19 cellular contexts compared by ENCODE assay signal in genomic region chr20:4861961-4862360, GRCh38. TPM values are rescaled to one million over a fixed set of nuclear protein-coding genes. Genes with fewer than 3 reads are reported as not detected.
A peak's percentile ranks its signal among the peaks of the same experiment; 100 is the strongest.
DNase-seq lines count a peak whose midpoint lies in the region; ATAC-seq, FAIRE-seq and TF ChIP-seq lines count a peak whose summit lies in the region.
"Had no signal": no experiment of that assay in that cellular context is flagged by ENCODE, and none has a peak within 500 bp of the region (broad histone marks: within the 10 kb centered on the region; RNA-seq: fewer than 3 reads in every experiment).

No MANE protein-coding gene starts in this region.

- H3K79me2 ChIP-seq in GM12878 (ENCODE audit: control insufficient read depth, insufficient read depth, low read length) = no peaks in the 10 kb centered on the region

- no peak overlapping the region for H3K9ac ChIP-seq in GM12878 (ENCODE audit: control insufficient read depth, insufficient read depth, low read length)

- no peak overlapping the region for H3K4me3 Mint-ChIP-seq in activated CD4-positive, alpha-beta T cell treated with anti-CD3 and anti-CD28 coated beads, Interleukin-2, amount 10 ng/mL, durations not matched to agents 24 days and 14 days
- H3K4me3 Mint-ChIP-seq in osteocyte (ENCODE audit: unreplicated experiment) = no peak overlapping the region
- H3K4me3 Mint-ChIP-seq: CD14-positive monocyte; CD4-positive, alpha-beta memory T cell had no signal

- FAIRE-seq in GM12878 (lab: Jason Lieb, UNC) = no peak
- FAIRE-seq: A549, H1, K562 had no signal

- DNase-seq in activated CD4-positive, alpha-beta T cell treated with anti-CD3 and anti-CD28 coated beads, Interleukin-2, amount 10 ng/mL, durations not matched to agents 24 days and 14 days = no peak
- no peak for DNase-seq in activated CD4-positive, alpha-beta T cell treated with anti-CD3 and anti-CD28 coated beads for 4 hours
- DNase-seq in GM12878 (ENCODE audit: low read depth, low spot score) (no peak), osteocyte (ENCODE audit: extremely low spot score, unreplicated experiment) (peak; percentile 67), kidney glomerular epithelial cell (lab: John Stamatoyannopoulos, UW) (no peak), foreskin keratinocyte (no peak), NCI-H748 (lab: John Stamatoyannopoulos, UW; ENCODE audit: unreplicated experiment) (no peak)
- DNase-seq: AML-193; CD4-positive, alpha-beta memory T cell; DMS153; DMS79; GDM1 had no signal

- CTCF ChIA-PET in HEK293 (lab: Yijun Ruan, JAX) (interaction anchor here (0.6 kb wide), 1 partner anchor 1223 kb away, joined by 3 read pairs; no protein-coding TSS in a partner anchor), GM12878 (lab: Yijun Ruan, JAX) (no interaction called here)

- SMC1A ChIA-PET in GM12878 (lab: Charles Lee; ENCODE audit: uncharacterized antibody, unreplicated experiment) = no interaction called here

- H3K9me3 Mint-ChIP-seq in activated CD4-positive, alpha-beta T cell treated with anti-CD3 and anti-CD28 coated beads, Interleukin-2, amount 10 ng/mL, durations not matched to agents 24 days and 14 days = no peaks in the 10 kb centered on the region
- no peaks in the 10 kb centered on the region for H3K9me3 Mint-ChIP-seq in osteocyte (ENCODE audit: unreplicated experiment)
- H3K9me3 Mint-ChIP-seq: CD14-positive monocyte; CD4-positive, alpha-beta memory T cell had no signal

- H3K9me3 ChIP-seq in HEK293 (ENCODE audit: control insufficient read depth, insufficient read depth, low read depth, low read length) (no peaks in the 10 kb centered on the region), GM12878 (replicated peaks; ENCODE audit: control insufficient read depth, insufficient read depth, low read length) (no peaks in the 10 kb centered on the region)
- H3K9me3 ChIP-seq: A549, HAP-1 had no signal

- no peak overlapping the region for H3K4me2 ChIP-seq in GM12878 (ENCODE audit: control insufficient read depth, insufficient read depth)
- H3K4me2 ChIP-seq: A549 had no signal

- no peaks in the 10 kb centered on the region for H4K20me1 ChIP-seq in GM12878 (ENCODE audit: control insufficient read depth, insufficient read depth)

- TF ChIP-seq CTCF in HEK293 (tag by site-specific recombination; IDR thresholded peaks at IDR 0.05) = no peak
- no peak for TF ChIP-seq CTCF in GM12878 (IDR thresholded peaks at IDR 0.05 in 2 of 3, conservative IDR thresholded peaks at IDR 0.05 in 1 of 3; ENCODE audit: control insufficient read depth in 2 of 3, extremely low read depth in 1 of 3, insufficient read depth in 1 of 3, low read depth in 3 of 3, low read length in 3 of 3)
- TF ChIP-seq CTCF in osteocyte (IDR thresholded peaks at IDR 0.05) = no peak
- no peak for TF ChIP-seq CTCF in foreskin keratinocyte (conservative IDR thresholded peaks at IDR 0.05)

- POLR2A ChIA-PET in HEK293 (lab: Yijun Ruan, JAX) (no interaction called here), GM12878 (lab: Charles Lee) (interaction anchor here (0.5 kb wide), 1 partner anchor 36 kb away, joined by 3 read pairs; no protein-coding TSS in a partner anchor)

- WGBS in GM12878 (ENCODE audit: insufficient coverage, insufficient replicate concordance, low lambda C conversion rate, missing lambda C conversion rate) = 88% methylated on average over 11 of the region's 11 CpGs

- RAD21 ChIA-PET in GM12878 (lab: Charles Lee; ENCODE audit: unreplicated experiment) = no interaction called here

- no peak for TF ChIP-seq EP300 in GM12878 (IDR thresholded peaks at IDR 0.05; ENCODE audit: borderline replicate concordance in 1 of 2, control insufficient read depth in 1 of 2, low read depth in 2 of 2, low read length in 2 of 2)

- no peaks in the 10 kb centered on the region for H3K27me3 ChIP-seq in GM12878 (replicated peaks in 1 of 2; ENCODE audit: control insufficient read depth in 2 of 2, insufficient read depth in 2 of 2, low read length in 1 of 2)
- no peaks in the 10 kb centered on the region for H3K27me3 ChIP-seq in foreskin keratinocyte

- no peak for TF ChIP-seq POLR2A in GM12878 (IDR thresholded peaks at IDR 0.05; ENCODE audit: low read depth, low read length)

- TF ChIP-seq RAD21 in GM12878 (IDR thresholded peaks at IDR 0.05; ENCODE audit: insufficient read depth, low read depth, low read length) = no peak

- H2AFZ ChIP-seq in GM12878 (ENCODE audit: control insufficient read depth, low read depth, low read length) = no peak overlapping the region

- H3K27me3 Mint-ChIP-seq in activated CD4-positive, alpha-beta T cell treated with anti-CD3 and anti-CD28 coated beads, Interleukin-2, amount 10 ng/mL, durations not matched to agents 24 days and 14 days = no peaks in the 10 kb centered on the region
- H3K27me3 Mint-ChIP-seq in osteocyte (ENCODE audit: unreplicated experiment) = no peaks in the 10 kb centered on the region
- H3K27me3 Mint-ChIP-seq: CD4-positive, alpha-beta memory T cell had no signal

- peaks cover 53% of the 10 kb centered on the region for H3K36me3 Mint-ChIP-seq in activated CD4-positive, alpha-beta T cell treated with anti-CD3 and anti-CD28 coated beads, Interleukin-2, amount 10 ng/mL, durations not matched to agents 24 days and 14 days (ENCODE audit: low read depth)
- H3K36me3 Mint-ChIP-seq in osteocyte (ENCODE audit: unreplicated experiment) = peaks cover 49% of the 10 kb centered on the region

- in situ Hi-C loops in GM12878 (cut with MboI) = no loop called here

- ATAC-seq in GM12878 = no peak
- no peak for ATAC-seq in foreskin keratinocyte
- ATAC-seq: A549, K562 had no signal

- H3K4me1 Mint-ChIP-seq in activated CD4-positive, alpha-beta T cell treated with anti-CD3 and anti-CD28 coated beads, Interleukin-2, amount 10 ng/mL, durations not matched to agents 24 days and 14 days = no peaks in the 10 kb centered on the region
- H3K4me1 Mint-ChIP-seq in osteocyte (ENCODE audit: unreplicated experiment) = no peaks in the 10 kb centered on the region
- H3K4me1 Mint-ChIP-seq: CD14-positive monocyte had no signal

- peaks cover 32 to 94% of the 10 kb centered on the region in 2 experiments for H3K36me3 ChIP-seq in HEK293 (ENCODE audit: control insufficient read depth in 2 of 2, insufficient read depth in 1 of 2, low read length in 2 of 2)
- H3K36me3 ChIP-seq in GM12878 (ENCODE audit: control insufficient read depth in 2 of 2, insufficient read depth in 2 of 2, low read length in 1 of 2) = peaks cover 6 to 17% of the 10 kb centered on the region in 2 experiments

- intact Hi-C loops in activated CD4-positive, alpha-beta T cell treated with anti-CD3 and anti-CD28 coated beads, Interleukin-2, amount 10 ng/mL, durations not matched to agents 24 days and 14 days (cut with micrococcal nuclease) = no loop called here
- intact Hi-C loops in GM12878 (cut with micrococcal nuclease; ENCODE audit: unreplicated experiment) = no loop called here

- H3K4me1 ChIP-seq in HEK293 (ENCODE audit: control insufficient read depth, insufficient read depth, low read length) (no peaks in the 10 kb centered on the region), GM12878 (ENCODE audit: control insufficient read depth, insufficient read depth, low read length) (no peaks in the 10 kb centered on the region), foreskin keratinocyte (no peaks in the 10 kb centered on the region)
- H3K4me1 ChIP-seq: HAP-1 had no signal

- H3K27ac ChIP-seq in HEK293 (ENCODE audit: extremely low read depth, low read depth, low read length) (no peak overlapping the region), GM12878 (ENCODE audit: control insufficient read depth, insufficient read depth) (no peak overlapping the region), foreskin keratinocyte (no peak overlapping the region)
- H3K27ac ChIP-seq: 22Rv1, A549 had no signal

- peak overlapping the region; percentile 25 for H3K27ac Mint-ChIP-seq in activated CD4-positive, alpha-beta T cell treated with anti-CD3 and anti-CD28 coated beads, Interleukin-2, amount 10 ng/mL, durations not matched to agents 24 days and 14 days
- no peak overlapping the region for H3K27ac Mint-ChIP-seq in osteocyte (ENCODE audit: unreplicated experiment)

- BruUV-seq in GM12878 (replicated peaks; lab: Mats Ljungman, UMichigan) = no TSS peak

- no peak overlapping the region for H3K4me3 ChIP-seq in HEK293 (ENCODE audit: low read depth, low read length)
- H3K4me3 ChIP-seq in GM12878 = no peak overlapping the region
- H3K4me3 ChIP-seq: A549, HAP-1, K562 had no signal

TF ChIP-seq in GM12878, 131 proteins besides CTCF, POLR2A, EP300 and RAD21 (continues in another document):
- no peak for TF ChIP-seq SIX5 (IDR thresholded peaks at IDR 0.05; ENCODE audit: low read depth, low read length, severe bottlenecking)
- TF ChIP-seq IKZF1 (conservative IDR thresholded peaks at IDR 0.05) = no peak

RNA-seq across cellular contexts. Expression of gene RASSF2, which starts 38.6 kb away (rescaled TPM):
- total RNA-seq in activated CD4-positive, alpha-beta T cell treated with anti-CD3 and anti-CD28 coated beads, Interleukin-2, amount 10 ng/mL, durations not matched to agents 24 days and 14 days = 38.1 and 38.5 TPM in 2 replicates
- 37.0 and 37.5 TPM in 2 replicates for total RNA-seq in GM12878 (2013; cell fraction: nucleolus; rRNA removed)
- 57.4 and 61.7 TPM in 2 replicates for total RNA-seq in GM12878 (2014; rRNA removed)
- 56.1 and 58.2 TPM in 2 replicates for total RNA-seq in GM12878 (2014; rRNA removed; fragmentation: Illumina TruSeq; extraction: Trizol)
- total RNA-seq in GM12878 (2021) = 48.4 and 48.7 TPM in 2 replicates
- 13.6 TPM for polyA plus RNA-seq in GM12878 (2011; ENCODE audit: low read depth)
- polyA plus RNA-seq in GM12878 (2011; rRNA removed) = 67.0 and 72.7 TPM in 2 replicates
- 54.9 and 58.4 TPM in 2 replicates for polyA plus RNA-seq in GM12878 (2011; cell fraction: cytosol; rRNA removed)
- 39.8 and 44.2 TPM in 2 replicates for polyA plus RNA-seq in GM12878 (2011; cell fraction: nucleus; rRNA removed)
- 17.1 and 17.4 TPM in 2 replicates for polyA plus RNA-seq in GM12878 (2012)
- 55.9 and 60.8 TPM in 2 replicates for polyA plus RNA-seq in GM12878 (2014; fragmentation: Illumina TruSeq; extraction: Trizol)
- polyA plus RNA-seq in GM12878 (2014; fragmentation: Nextera tagmentation; extraction: Ambion mirVana) = 10 to 100 TPM; 13.6 to 14.2 TPM
- polyA plus RNA-seq in GM12878 (2014; rRNA removed) = 45.8 and 47.5 TPM in 2 replicates
- 10 to 100 TPM; 25.6 to 29.7 TPM for polyA plus RNA-seq in GM12878 (2016; fragmentation: Nextera tagmentation; extraction: Ambion mirVana)
- polyA minus RNA-seq in GM12878 (2011; rRNA and poly(A)+ RNA removed) = 54.0 and 66.9 TPM in 2 replicates
- polyA minus RNA-seq in GM12878 (2011; cell fraction: cytosol; rRNA and poly(A)+ RNA removed) = 20.7 and 26.9 TPM in 2 replicates
- 10.5 and 16.4 TPM in 2 replicates for polyA minus RNA-seq in GM12878 (2011; cell fraction: nucleus; rRNA and poly(A)+ RNA removed)
- 1.3 and 1.5 TPM in 2 replicates for total RNA-seq in osteocyte
- total RNA-seq in foreskin keratinocyte = not detected in 2 replicates
- polyA plus RNA-seq in foreskin keratinocyte = not detected in 2 replicates

Comparison
In these comparisons a context has a peak if more than half of its experiments do, and no peak if none do; other contexts are left out.
1. RNA of gene RASSF2, which starts 38.6 kb away (total RNA-seq): 37.0 to 61.7 TPM in GM12878 and 38.1 to 38.5 TPM in activated CD4-positive, alpha-beta T cell treated with anti-CD3 and anti-CD28 coated beads, Interleukin-2, amount 10 ng/mL, durations not matched to agents 24 days and 14 days; 1.3 to 1.5 TPM in osteocyte and not detected in foreskin keratinocyte; every median in the first group is over 10 times any median in the second.